ENCODE assay signal across 15 cellular contexts in genomic region chr9:24257726-24258125, GRCh38.
DNase-seq lines count a peak whose midpoint lies in the region; ATAC-seq, FAIRE-seq and TF ChIP-seq lines count a peak whose summit lies in the region.
"Had no signal": no experiment of that assay in that cellular context is flagged by ENCODE, and none has a peak within 500 bp of the region (broad histone marks: within the 10 kb centered on the region; RNA-seq: fewer than 3 reads in every experiment).

No MANE protein-coding gene starts in this region.

- ATAC-seq in GM18502 (IDR thresholded peaks at IDR 0.05; ENCODE audit: poor library complexity, unreplicated experiment), result no peak
- ATAC-seq: activated CD8-positive, alpha-beta memory T cell treated with anti-CD3 and anti-CD28 coated beads, Interleukin-2, amount 10 ng/mL, durations not matched to agents 7 days and 5 days; foreskin keratinocyte had no signal

- no peaks in the 10 kb centered on the region for H3K27me3 ChIP-seq in bronchial epithelial cell (ENCODE audit: control insufficient read depth, insufficient read depth, low read length)
- H3K27me3 ChIP-seq: foreskin keratinocyte, suprapubic skin had no signal

- no peak for FAIRE-seq in bronchial epithelial cell (lab: Jason Lieb, UNC)
- FAIRE-seq: D721Med had no signal

- TF ChIP-seq CTCF in bronchial epithelial cell (IDR thresholded peaks at IDR 0.05; ENCODE audit: insufficient read depth, low read length, severe bottlenecking) (no peak), retinal pigment epithelial cell (conservative IDR thresholded peaks at IDR 0.05; ENCODE audit: low read depth, low read length) (no peak)

- no peaks in the 10 kb centered on the region for H3K36me3 ChIP-seq in bronchial epithelial cell (ENCODE audit: control insufficient read depth, insufficient read depth, low read length)
- H3K36me3 ChIP-seq: suprapubic skin had no signal

- DNase-seq in H4 (ENCODE audit: low spot score), result peak; percentile 47
- peak; percentile 36 for DNase-seq in NCI-H748 treated with DMSO at 0.1 percent for 48 hours (lab: John Stamatoyannopoulos, UW)
- peak; percentile 13 for DNase-seq in bronchial epithelial cell (ENCODE audit: low read depth)
- peak; percentile 49 for DNase-seq in retinal pigment epithelial cell (ENCODE audit: low read depth)
- DNase-seq in stimulated activated CD4-positive, alpha-beta T cell treated with anti-CD3 and anti-CD28 coated beads, Interleukin-4, amount 100 ng/mL, for 4 hours, result no peak
- no peak for DNase-seq in OCI-M1 (lab: John Stamatoyannopoulos, UW)
- DNase-seq: activated CD8-positive, alpha-beta memory T cell treated with anti-CD3 and anti-CD28 coated beads, Interleukin-2, amount 10 ng/mL, durations not matched to agents 7 days and 5 days; activated gamma-delta T cell; GM23248; T1000 had no signal

- H3K4me3 ChIP-seq in bronchial epithelial cell (ENCODE audit: low read depth, low read length), result no peak overlapping the region
- H3K4me3 ChIP-seq in retinal pigment epithelial cell (ENCODE audit: low read length), result no peak overlapping the region
- H3K4me3 ChIP-seq: GM23248, skin epidermis, suprapubic skin had no signal

Comparison
In these comparisons a context has a peak if more than half of its experiments do, and no peak if none do; other contexts are left out.
1. DNase-seq: peak in H4 (single experiment), NCI-H748 treated with DMSO at 0.1 percent for 48 hours (single experiment), bronchial epithelial cell (single experiment) and retinal pigment epithelial cell (single experiment); none in stimulated activated CD4-positive, alpha-beta T cell treated with anti-CD3 and anti-CD28 coated beads, Interleukin-4, amount 100 ng/mL, for 4 hours (0 of 2) and OCI-M1 (single experiment).